In the genomic region with DNA sequence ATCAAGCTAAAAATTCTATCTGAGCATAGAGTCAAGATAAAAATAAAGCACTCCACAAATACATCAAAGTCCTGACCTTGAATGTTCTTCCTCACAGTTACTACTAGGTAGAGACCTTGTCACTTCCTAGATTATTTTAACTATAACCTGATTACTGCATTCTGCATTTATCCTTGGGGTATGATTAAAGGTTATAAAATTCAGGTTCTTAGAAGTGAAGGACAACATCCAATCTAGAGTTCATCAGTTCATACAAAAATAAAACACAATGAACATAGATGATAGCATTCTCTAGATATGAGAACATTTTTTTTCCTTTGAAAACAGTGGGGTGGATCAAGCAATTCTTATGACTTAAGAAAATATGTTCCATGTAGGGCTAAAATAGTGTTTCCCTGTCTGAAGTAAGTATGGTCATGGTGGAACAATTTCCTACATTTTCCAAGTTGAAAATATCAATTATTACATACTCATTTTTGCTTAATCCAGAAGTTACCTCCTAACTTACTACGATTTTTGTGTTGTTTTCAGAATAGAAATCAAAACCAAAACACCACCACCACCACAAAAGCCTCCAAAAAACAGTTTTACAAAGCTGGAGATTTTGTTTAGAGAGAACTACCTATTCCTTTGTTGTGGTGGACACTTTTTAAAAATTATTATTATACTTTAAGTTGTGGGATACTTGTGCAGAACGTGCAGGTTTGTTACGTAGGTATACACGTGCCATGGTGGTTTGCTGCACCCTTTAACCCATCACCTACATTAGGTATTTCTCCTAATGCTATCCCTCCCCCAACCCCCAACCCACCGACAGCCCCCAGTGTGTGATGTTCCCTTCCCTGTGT, we compare ENCODE assay signal across 1 cellular context.
TF ChIP-seq lines count a peak whose summit lies in the region.

No MANE protein-coding gene starts in this region.

TF ChIP-seq in HCT116, 20 proteins besides CTCF, POLR2A, EP300 and RAD21 (continued from another document):
- no peak for TF ChIP-seq EZH2 (IDR thresholded peaks at IDR 0.05)
- no peak for TF ChIP-seq SIN3A (IDR thresholded peaks at IDR 0.05; ENCODE audit: low read depth)
- no peak for TF ChIP-seq REST (IDR thresholded peaks at IDR 0.05; ENCODE audit: low read depth)
- TF ChIP-seq CEBPB (IDR thresholded peaks at IDR 0.05; ENCODE audit: low read depth), result no peak
- TF ChIP-seq, protein P1, sequence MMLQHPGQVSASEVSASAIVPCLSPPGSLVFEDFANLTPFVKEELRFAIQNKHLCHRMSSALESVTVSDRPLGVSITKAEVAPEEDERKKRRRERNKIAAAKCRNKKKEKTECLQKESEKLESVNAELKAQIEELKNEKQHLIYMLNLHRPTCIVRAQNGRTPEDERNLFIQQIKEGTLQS (IDR thresholded peaks at IDR 0.05), result no peak
- TF ChIP-seq TCF7L2 (IDR thresholded peaks at IDR 0.05; ENCODE audit: borderline replicate concordance, extremely low read depth, insufficient read depth, insufficient read length), result no peak
- TF ChIP-seq ZBTB33 (IDR thresholded peaks at IDR 0.05; ENCODE audit: extremely low read depth, insufficient replicate concordance, low read length), result no peak
